Comparison of ENCODE assay signal across 16 cellular contexts in the genomic region with DNA sequence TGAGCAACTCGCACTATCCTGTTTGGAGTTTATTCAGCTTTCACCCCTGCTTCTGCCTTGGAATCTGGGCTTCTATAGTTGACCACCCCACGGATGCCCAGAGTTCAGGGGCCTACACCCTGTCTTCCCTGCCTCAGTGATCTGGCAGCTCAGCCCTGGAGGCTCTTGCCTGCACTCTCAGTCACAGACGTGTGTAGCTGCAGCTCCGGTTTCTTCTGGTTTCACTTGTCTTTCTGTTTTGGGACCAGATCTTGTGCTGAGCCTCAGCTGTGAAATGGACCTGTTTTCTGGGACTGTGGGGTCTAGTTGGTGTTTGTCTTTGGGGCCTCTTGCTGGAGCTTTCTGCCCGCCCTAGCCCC. TPM values are rescaled to one million over a fixed set of nuclear protein-coding genes. Genes with fewer than 3 reads are reported as not detected.
DNase-seq lines count a peak whose midpoint lies in the region; ATAC-seq and TF ChIP-seq lines count a peak whose summit lies in the region.
"Had no signal": no experiment of that assay in that cellular context is flagged by ENCODE, and none has a peak within 500 bp of the region (broad histone marks: within the 10 kb centered on the region; RNA-seq: fewer than 3 reads in every experiment).

No MANE protein-coding gene starts in this region.

- H3K4me3 Mint-ChIP-seq in progenitor cell of endocrine pancreas (ENCODE audit: low read depth) (no peak overlapping the region), natural killer cell (no peak overlapping the region)

- H3K9me3 ChIP-seq in PC-9 (ENCODE audit: insufficient read depth, low read depth) (no peaks in the 10 kb centered on the region), upper lobe of right lung (no peaks in the 10 kb centered on the region)
- H3K9me3 ChIP-seq: neutrophil, Peyer's patch had no signal

- intact Hi-C loops in PC-9 (cut with micrococcal nuclease; ENCODE audit: unreplicated experiment): no loop called here
- intact Hi-C loops in upper lobe of right lung (cut with DNase I): no loop called here
- intact Hi-C loops in natural killer cell (cut with micrococcal nuclease): no loop called here

- POLR2A ChIA-PET in PC-9 (lab: Charles Lee; ENCODE audit: unreplicated experiment): no interaction called here

- BruUV-seq in PC-9 (replicated peaks; lab: Mats Ljungman, UMichigan): no TSS peak

- H2AFZ ChIP-seq in PC-9: no peak overlapping the region

- H3K36me3 ChIP-seq in PC-9 (ENCODE audit: low read depth) (peaks cover 15% of the 10 kb centered on the region; the same call in 1 of the 2 replicates), upper lobe of right lung (no peaks in the 10 kb centered on the region), brain microvascular endothelial cell (replicated peaks) (no peaks in the 10 kb centered on the region)
- H3K36me3 ChIP-seq: neutrophil, Peyer's patch had no signal

- H3K27ac ChIP-seq in PC-9: no peak overlapping the region
- H3K27ac ChIP-seq in upper lobe of right lung: no peak overlapping the region
- H3K27ac ChIP-seq in brain microvascular endothelial cell: no peak overlapping the region
- H3K27ac ChIP-seq: foreskin keratinocyte, neutrophil, Peyer's patch had no signal

- in situ Hi-C loops in brain microvascular endothelial cell (cut with HindIII; ENCODE audit: low pct_ligation_motif_present, low sequenced_read_pairs): no loop called here

- H3K9me3 Mint-ChIP-seq in progenitor cell of endocrine pancreas (ENCODE audit: low read depth) (no peaks in the 10 kb centered on the region), natural killer cell (no peaks in the 10 kb centered on the region)

- no peaks in the 10 kb centered on the region for H3K9me2 ChIP-seq in PC-9 (ENCODE audit: insufficient read depth)

- TF ChIP-seq CTCF in PC-9 (conservative IDR thresholded peaks at IDR 0.05) (no peak), progenitor cell of endocrine pancreas (IDR thresholded peaks at IDR 0.05; ENCODE audit: unreplicated experiment) (no peak), upper lobe of right lung (IDR thresholded peaks at IDR 0.05) (no peak), brain microvascular endothelial cell (IDR thresholded peaks at IDR 0.05; ENCODE audit: low read depth, low read length, missing control alignments) (no peak), natural killer cell (IDR thresholded peaks at IDR 0.05) (no peak)

- H3K36me3 Mint-ChIP-seq in progenitor cell of endocrine pancreas (ENCODE audit: insufficient read depth) (peaks cover 20% of the 10 kb centered on the region), natural killer cell (no peaks in the 10 kb centered on the region)

- DNase-seq in PC-9 (no peak), progenitor cell of endocrine pancreas (ENCODE audit: low spot score, unreplicated experiment) (no peak), upper lobe of right lung (no peak), brain microvascular endothelial cell (no peak), natural killer cell (no peak)
- DNase-seq in activated CD4-positive, alpha-beta T cell treated with anti-CD3 and anti-CD28 coated beads, Interleukin-2, amount 50 U/mL, for 4 hours: no peak
- DNase-seq: activated CD8-positive, alpha-beta memory T cell treated with anti-CD3 and anti-CD28 coated beads, Interleukin-2, amount 50 U/mL, for 4 hours; activated naive CD4-positive, alpha-beta T cell treated with Interleukin-2 at 50 U/mL for 16 hours; foreskin keratinocyte; KBM-7; NCI-H510A treated with DMSO at 0.1 percent for 48 hours; Peyer's patch; SW 1271 had no signal

- H4K20me1 ChIP-seq in PC-9 (ENCODE audit: insufficient read depth): peaks cover 93% of the 10 kb centered on the region

- H3F3A ChIP-seq in PC-9 (ENCODE audit: insufficient read depth, low read depth): peaks cover 5% of the 10 kb centered on the region; the same call in 1 of the 2 replicates

- ATAC-seq in GM18873 (IDR thresholded peaks at IDR 0.05; ENCODE audit: low FRiP score, unreplicated experiment) (peak; percentile 55), HG02885 (IDR thresholded peaks at IDR 0.05; ENCODE audit: poor library complexity, unreplicated experiment) (peak; percentile 56), upper lobe of right lung (no peak), natural killer cell (no peak)
- ATAC-seq: foreskin keratinocyte had no signal

- 0 out of 2 replicates have a peak overlapping the region, but pooled peaks have one; percentile 4 for H3K4me2 ChIP-seq in PC-9

- peaks cover 79% of the 10 kb centered on the region for H3K79me2 ChIP-seq in PC-9 (ENCODE audit: low read depth)

- H3K27me3 Mint-ChIP-seq in progenitor cell of endocrine pancreas (no peaks in the 10 kb centered on the region), natural killer cell (ENCODE audit: low read depth in 2 of 2) (peaks cover 0 to 14% of the 10 kb centered on the region in 2 donors)

- CTCF ChIA-PET in PC-9 (lab: Charles Lee): no interaction called here

- H3K4me1 ChIP-seq in PC-9 (replicated peaks; ENCODE audit: insufficient read depth) (peaks cover 23% of the 10 kb centered on the region; the same call in 1 of the 2 replicates), upper lobe of right lung (peaks cover 2% of the 10 kb centered on the region)
- H3K4me1 ChIP-seq: foreskin keratinocyte had no signal

- H3K4me3 ChIP-seq in PC-9 (no peak overlapping the region), upper lobe of right lung (no peak overlapping the region), brain microvascular endothelial cell (ENCODE audit: low read depth, low read length) (no peak overlapping the region)
- H3K4me3 ChIP-seq: Peyer's patch had no signal

- H3K27ac Mint-ChIP-seq in progenitor cell of endocrine pancreas (peak overlapping the region; percentile 19), natural killer cell (no peak overlapping the region)

- H3K4me1 Mint-ChIP-seq in progenitor cell of endocrine pancreas (ENCODE audit: low read depth) (peaks cover 44% of the 10 kb centered on the region), natural killer cell (peaks cover 0 to 7% of the 10 kb centered on the region in 2 donors)

- H3K27me3 ChIP-seq in PC-9 (ENCODE audit: insufficient read depth, low read depth): no peaks in the 10 kb centered on the region
- no peaks in the 10 kb centered on the region for H3K27me3 ChIP-seq in upper lobe of right lung
- H3K27me3 ChIP-seq in brain microvascular endothelial cell (replicated peaks): no peaks in the 10 kb centered on the region
- H3K27me3 ChIP-seq: foreskin keratinocyte, Peyer's patch had no signal

RNA-seq across cellular contexts. Expression of gene GPT2, which starts 5.8 kb away (rescaled TPM):
- total RNA-seq in PC-9 (2021) (52.8 and 67.2 TPM in 2 replicates), progenitor cell of endocrine pancreas (93.1 and 99.5 TPM in 2 replicates), upper lobe of right lung (6.2 TPM), natural killer cell (1 to 10 TPM in 2 of 3 donors, under 1 TPM in 1; 0.64 to 1.3 (median 1.2) TPM)

RNA-seq across cellular contexts. Expression of gene C16orf87, which starts 58.9 kb away (rescaled TPM):
- total RNA-seq in PC-9 (2021): 7.8 and 8.6 TPM in 2 replicates
- 17.2 and 17.8 TPM in 2 replicates for total RNA-seq in progenitor cell of endocrine pancreas
- 8.2 TPM for total RNA-seq in upper lobe of right lung
- 10 to 100 TPM; 18.3 to 23.0 (median 18.8) TPM for total RNA-seq in natural killer cell

Comparison
In these comparisons a context has a peak if more than half of its experiments do, and no peak if none do; other contexts are left out.
1. ATAC-seq: peak in GM18873 (single experiment) and HG02885 (single experiment); none in upper lobe of right lung (single experiment) and natural killer cell (0 of 3).